In the genomic region with DNA sequence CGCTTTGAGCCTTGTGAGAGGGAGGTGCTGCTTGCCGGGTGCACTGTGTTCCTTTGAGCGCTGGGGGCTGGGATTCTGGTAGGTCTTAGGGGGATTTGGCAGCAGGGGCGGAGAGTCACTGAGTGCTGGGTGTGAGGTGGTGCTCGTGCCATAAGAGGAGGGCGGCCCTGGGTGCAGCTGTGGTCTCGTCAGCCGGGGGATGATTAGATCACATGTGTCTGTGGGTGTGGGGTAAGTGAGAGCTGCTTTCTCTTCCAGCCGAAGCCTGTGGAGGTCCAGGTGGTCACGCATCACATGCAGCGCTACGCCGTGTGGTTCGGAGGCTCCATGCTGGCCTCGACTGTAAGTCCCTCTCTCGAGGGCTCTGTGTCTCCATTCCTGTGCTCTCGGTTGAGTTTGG, we compare ENCODE assay signal across 23 cellular contexts.
"Had no signal": no experiment of that assay in that cellular context is flagged by ENCODE, and none has a peak within 500 bp of the region (broad histone marks: within the 10 kb centered on the region; RNA-seq: fewer than 3 reads in every experiment).

No MANE protein-coding gene starts in this region.

- H3K9ac ChIP-seq: parathyroid adenoma had no signal

- H3K79me2 ChIP-seq: parathyroid adenoma had no signal

- H3K27ac Mint-ChIP-seq: effector memory CD8-positive, alpha-beta T cell; mesothelial cell of epicardium; progenitor cell of endocrine pancreas; stimulated activated naive B cell treated with anti-CD40 and anti-IgM and Interleukin-4, amounts not matched to agents 10 μg/mL and 1 μg/mL and 100 μg/mL, for 72 hours had no signal

- ATAC-seq: effector memory CD8-positive, alpha-beta T cell; left lobe of liver; mucosa of descending colon; natural killer cell treated with Interleukin-12 subunit alpha and Interleukin-12 subunit beta and Interleukin-15 and Interleukin-18, amount 100 ng/mL, for 72 hours; right lobe of liver; stimulated activated naive B cell treated with anti-CD40 and anti-IgM and Interleukin-4, amounts not matched to agents 10 μg/mL and 1 μg/mL and 100 μg/mL, for 72 hours had no signal

- H3K36me3 Mint-ChIP-seq: natural killer cell treated with Interleukin-12 subunit alpha and Interleukin-12 subunit beta and Interleukin-15 and Interleukin-18, amount 100 ng/mL, for 72 hours had no signal

- H2AFZ ChIP-seq: parathyroid adenoma had no signal

- H3K4me1 ChIP-seq: right lobe of liver, stomach, thyroid gland, vagina had no signal

- H3K9me3 ChIP-seq: mucosa of descending colon, neutrophil, right lobe of liver, stomach, thyroid gland, vagina had no signal

- H3K27me3 ChIP-seq: neutrophil, right lobe of liver, stomach, thyroid gland, vagina had no signal

- H3K9me3 Mint-ChIP-seq: effector memory CD8-positive, alpha-beta T cell; mesothelial cell of epicardium; naive B cell; natural killer cell treated with Interleukin-12 subunit alpha and Interleukin-12 subunit beta and Interleukin-15 and Interleukin-18, amount 100 ng/mL, for 72 hours; stimulated activated naive B cell treated with anti-CD40 and anti-IgM and Interleukin-4, amounts not matched to agents 10 μg/mL and 1 μg/mL and 100 μg/mL, for 72 hours had no signal

- H3K27ac ChIP-seq: coronary artery, neutrophil, parathyroid adenoma, right lobe of liver, stomach, thyroid gland, vagina had no signal

- H3K27me3 Mint-ChIP-seq: effector memory CD8-positive, alpha-beta T cell; naive B cell; natural killer cell treated with Interleukin-12 subunit alpha and Interleukin-12 subunit beta and Interleukin-15 and Interleukin-18, amount 100 ng/mL, for 72 hours; progenitor cell of endocrine pancreas; stimulated activated naive B cell treated with anti-CD40 and anti-IgM and Interleukin-4, amounts not matched to agents 10 μg/mL and 1 μg/mL and 100 μg/mL, for 72 hours had no signal

- DNase-seq: effector memory CD8-positive, alpha-beta T cell; erythroblast; hypothalamus; kidney; mesenchymal stem cell; mucosa of descending colon; naive B cell; right lobe of liver; small intestine; stimulated activated CD4-positive, alpha-beta T cell treated with anti-CD3 and anti-CD28 coated beads, Interleukin-15, amount 100 ng/mL, for 24 hours; stimulated activated CD4-positive, alpha-beta T cell treated with anti-CD3 and anti-CD28 coated beads, Interleukin-2, amount 100 ng/mL, for 48 hours; stimulated activated naive B cell treated with anti-CD40 and anti-IgM and Interleukin-4, amounts not matched to agents 10 μg/mL and 1 μg/mL and 100 μg/mL, for 72 hours; stomach; thyroid gland; trophoblast cell had no signal

- H3K4me3 ChIP-seq: coronary artery, mucosa of descending colon, right lobe of liver, stomach, thyroid gland, vagina had no signal

- H3K4me1 Mint-ChIP-seq: mesothelial cell of epicardium; stimulated activated naive B cell treated with anti-CD40 and anti-IgM and Interleukin-4, amounts not matched to agents 10 μg/mL and 1 μg/mL and 100 μg/mL, for 72 hours had no signal

- H3K4me3 Mint-ChIP-seq: effector memory CD8-positive, alpha-beta T cell; mesothelial cell of epicardium; naive B cell; natural killer cell treated with Interleukin-12 subunit alpha and Interleukin-12 subunit beta and Interleukin-15 and Interleukin-18, amount 100 ng/mL, for 72 hours; stimulated activated naive B cell treated with anti-CD40 and anti-IgM and Interleukin-4, amounts not matched to agents 10 μg/mL and 1 μg/mL and 100 μg/mL, for 72 hours had no signal
